ENCODE assay signal across 10 cellular contexts in the genomic region with DNA sequence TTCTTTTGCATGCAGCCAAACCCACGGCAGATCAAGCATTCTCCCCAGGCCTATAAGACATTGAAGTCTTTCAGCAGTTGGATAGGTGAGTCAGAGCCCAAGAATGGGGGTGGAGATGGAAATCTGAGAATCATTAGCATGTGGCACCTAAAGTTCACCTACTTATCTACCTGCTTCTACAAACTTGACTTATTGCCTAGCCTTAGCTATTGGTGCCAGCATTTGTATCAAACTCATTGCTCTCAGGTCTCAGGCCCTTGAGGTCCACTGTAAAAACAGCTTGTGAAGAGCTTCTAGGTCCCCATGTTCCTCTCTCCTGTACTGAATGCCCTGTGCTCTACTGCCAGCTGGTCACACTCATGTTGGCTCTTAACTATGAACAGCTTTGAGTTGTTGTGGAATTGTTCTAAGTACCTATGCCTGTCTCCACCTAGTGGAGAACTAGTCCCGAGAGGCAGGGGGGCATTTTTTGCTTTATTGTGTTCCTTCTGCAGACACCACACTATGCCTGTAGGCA.
DNase-seq lines count a peak whose midpoint lies in the region; TF ChIP-seq lines count a peak whose summit lies in the region.
"Had no signal": no experiment of that assay in that cellular context is flagged by ENCODE, and none has a peak within 500 bp of the region (broad histone marks: within the 10 kb centered on the region; RNA-seq: fewer than 3 reads in every experiment).

No MANE protein-coding gene starts in this region.

- 90% methylated on average over 2 of the region's 2 CpGs for WGBS in mesenchymal stem cell
- WGBS in esophagus muscularis mucosa: 89% methylated on average over 2 of the region's 2 CpGs

- no peak for TF ChIP-seq POLR2A in esophagus muscularis mucosa (IDR thresholded peaks at IDR 0.05; ENCODE audit: low read depth)

- no peak overlapping the region for H3K4me2 ChIP-seq in mesenchymal stem cell (ENCODE audit: low read length, poor library complexity, severe bottlenecking)

- no peak overlapping the region for H4K8ac ChIP-seq in mesenchymal stem cell (ENCODE audit: low read length)

- no peak overlapping the region for H3K23ac ChIP-seq in mesenchymal stem cell (ENCODE audit: low read length in 2 of 2)

- H3K27me3 ChIP-seq in GM06990 (replicated peaks; ENCODE audit: control insufficient read depth, insufficient read depth, low read length) (peaks cover 2% of the 10 kb centered on the region), HL-60 (ENCODE audit: insufficient read depth, poor library complexity, severe bottlenecking) (no peaks in the 10 kb centered on the region), mesenchymal stem cell (ENCODE audit: control insufficient read depth in 1 of 2, insufficient read depth in 1 of 2, low read length in 2 of 2) (no peaks in the 10 kb centered on the region), esophagus muscularis mucosa (no peaks in the 10 kb centered on the region)

- H3K14ac ChIP-seq in mesenchymal stem cell (ENCODE audit: low read length in 2 of 2): no peak overlapping the region

- no peak overlapping the region for H3K4ac ChIP-seq in mesenchymal stem cell (ENCODE audit: low read depth in 1 of 2, low read length in 2 of 2)

- no peak overlapping the region for H2BK12ac ChIP-seq in mesenchymal stem cell (ENCODE audit: low read length in 2 of 2)

- no peak overlapping the region for H3K18ac ChIP-seq in mesenchymal stem cell (ENCODE audit: low read depth in 1 of 2, low read length in 2 of 2)

- intact Hi-C loops in esophagus muscularis mucosa (cut with DNase I): no loop called here
- intact Hi-C loops in posterior vena cava (cut with DNase I): no loop called here

- no peaks in the 10 kb centered on the region for H3K79me1 ChIP-seq in mesenchymal stem cell (replicated peaks; ENCODE audit: low read length, poor library complexity, severe bottlenecking)

- H3K36me3 ChIP-seq in GM06990 (ENCODE audit: control insufficient read depth, insufficient read depth, low read length): no peaks in the 10 kb centered on the region
- H3K36me3 ChIP-seq in mesenchymal stem cell (ENCODE audit: control insufficient read depth in 1 of 2, insufficient read depth in 2 of 2, low read depth in 1 of 2, low read length in 2 of 2): no peaks in the 10 kb centered on the region
- H3K36me3 ChIP-seq in esophagus muscularis mucosa: no peaks in the 10 kb centered on the region

- H2AFZ ChIP-seq in mesenchymal stem cell (ENCODE audit: low read depth, low read length): no peak overlapping the region

- TF ChIP-seq CTCF in GM06990 (IDR thresholded peaks at IDR 0.05; ENCODE audit: insufficient read depth, low read length, poor library complexity, severe bottlenecking) (peak; percentile 65), HL-60 (IDR thresholded peaks at IDR 0.05; ENCODE audit: insufficient read depth, low read length) (peak; percentile 4), esophagus muscularis mucosa (IDR thresholded peaks at IDR 0.05) (no peak)

- no peaks in the 10 kb centered on the region for H3K9me3 ChIP-seq in mesenchymal stem cell (ENCODE audit: control insufficient read depth, low read length)
- no peaks in the 10 kb centered on the region for H3K9me3 ChIP-seq in esophagus muscularis mucosa

- H3K4me1 ChIP-seq in mesenchymal stem cell (ENCODE audit: control insufficient read depth, insufficient read depth, low read depth, low read length) (peaks cover 4% of the 10 kb centered on the region), esophagus muscularis mucosa (peaks cover 0 to 32% (median 11%) of the 10 kb centered on the region in 4 donors)

- no peak for TF ChIP-seq EP300 in esophagus muscularis mucosa (IDR thresholded peaks at IDR 0.05)

- no peak for DNase-seq in GM06990 (ENCODE audit: extremely low read depth, insufficient read length)
- DNase-seq in HL-60 (ENCODE audit: low read depth in 1 of 2, low spot score in 1 of 2): no peak
- DNase-seq in SW480 (ENCODE audit: low spot score): peak; percentile 78
- peak; percentile 10 for DNase-seq in mesenchymal stem cell
- no peak for DNase-seq in putamen (ENCODE audit: low spot score)
- DNase-seq in GM19240 (ENCODE audit: insufficient read length, low spot score): no peak
- no peak for DNase-seq in esophagus muscularis mucosa (ENCODE audit: extremely low spot score)
- DNase-seq in posterior vena cava (ENCODE audit: low spot score): no peak
- DNase-seq: NCI-H2107 had no signal

- no peak overlapping the region for H4K91ac ChIP-seq in mesenchymal stem cell (ENCODE audit: low read length)

- no peak overlapping the region for H2BK5ac ChIP-seq in mesenchymal stem cell (ENCODE audit: low read depth, low read length, poor library complexity, severe bottlenecking)

- no peak overlapping the region for H2BK120ac ChIP-seq in mesenchymal stem cell (ENCODE audit: low read depth, low read length)

- no peak overlapping the region for H3K9ac ChIP-seq in mesenchymal stem cell (ENCODE audit: low read length)

- no peak overlapping the region for H2BK15ac ChIP-seq in mesenchymal stem cell (ENCODE audit: low read depth, poor library complexity, severe bottlenecking)

- H3K4me3 ChIP-seq in GM06990 (replicated peaks; ENCODE audit: low read depth, low read length) (no peak overlapping the region), HL-60 (replicated peaks; ENCODE audit: insufficient read depth, low read length) (no peak overlapping the region), mesenchymal stem cell (ENCODE audit: insufficient read depth in 1 of 2, low read depth in 1 of 2, low read length in 2 of 2) (no peak overlapping the region), esophagus muscularis mucosa (no peak overlapping the region)

- H3K27ac ChIP-seq in HL-60 (replicated peaks) (no peak overlapping the region), mesenchymal stem cell (ENCODE audit: low read length, poor library complexity, severe bottlenecking) (no peak overlapping the region), esophagus muscularis mucosa (replicated peaks in 1 of 4) (no peak overlapping the region)
- H3K27ac ChIP-seq: epithelial cell of prostate had no signal

- H2AK5ac ChIP-seq in mesenchymal stem cell (ENCODE audit: low read length, severe bottlenecking): no peak overlapping the region

Comparison
In these comparisons a context has a peak if more than half of its experiments do, and no peak if none do; other contexts are left out.
1. DNase-seq: peak in SW480 (single experiment) and mesenchymal stem cell (single experiment); none in GM06990 (single experiment), HL-60 (0 of 2), putamen (single experiment), GM19240 (single experiment), esophagus muscularis mucosa (single experiment) and posterior vena cava (single experiment).
2. CTCF ChIP-seq: peak in GM06990 (single experiment) and HL-60 (single experiment); none in esophagus muscularis mucosa (0 of 3).